Comparison of ENCODE assay signal across 14 cellular contexts in the genomic region with DNA sequence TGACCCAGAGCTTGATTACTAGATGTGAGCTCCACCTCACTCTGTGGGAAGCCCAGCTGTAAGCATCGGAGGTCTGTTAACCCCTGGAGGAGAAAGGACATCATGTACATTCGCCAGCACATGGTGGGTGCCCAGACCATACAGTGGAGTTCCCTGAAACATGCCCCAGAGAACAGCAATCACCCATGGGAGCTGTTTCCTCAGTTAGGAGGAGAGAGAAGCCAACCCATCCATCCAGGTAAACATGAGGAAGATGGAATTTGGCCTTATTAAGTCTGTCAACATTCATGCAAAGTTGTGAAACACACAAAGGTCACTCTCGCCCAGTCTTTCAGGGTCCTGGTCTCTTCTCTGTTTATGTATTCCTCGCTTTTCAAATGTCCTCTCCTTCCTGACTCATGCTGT.
A peak's percentile ranks its signal among the peaks of the same experiment; 100 is the strongest.
DNase-seq lines count a peak whose midpoint lies in the region; ATAC-seq and TF ChIP-seq lines count a peak whose summit lies in the region.
"Had no signal": no experiment of that assay in that cellular context is flagged by ENCODE, and none has a peak within 500 bp of the region (broad histone marks: within the 10 kb centered on the region; RNA-seq: fewer than 3 reads in every experiment).

No MANE protein-coding gene starts in this region.

- H3K4me2 ChIP-seq in Karpas-422 (ENCODE audit: low read depth, low read length, poor library complexity, severe bottlenecking) = no peak overlapping the region
- H3K4me2 ChIP-seq in neuronal stem cell (ENCODE audit: insufficient read depth, low read length, poor library complexity, severe bottlenecking) = no peak overlapping the region
- H3K4me2 ChIP-seq: A549 had no signal

- no peak overlapping the region for H2BK120ac ChIP-seq in neuronal stem cell (ENCODE audit: low read depth, low read length)

- H4K91ac ChIP-seq in neuronal stem cell (ENCODE audit: low read depth, low read length, poor library complexity) = no peak overlapping the region

- H3K79me1 ChIP-seq in neuronal stem cell (ENCODE audit: low read depth, low read length) = no peaks in the 10 kb centered on the region

- no peak overlapping the region for H3K14ac ChIP-seq in neuronal stem cell (ENCODE audit: low read length)

- H3K36me3 ChIP-seq in Karpas-422 (ENCODE audit: insufficient read depth, low read length) (no peaks in the 10 kb centered on the region), neuronal stem cell (replicated peaks in 1 of 2; ENCODE audit: control insufficient read depth in 2 of 2, insufficient read depth in 2 of 2, low read length in 2 of 2) (no peaks in the 10 kb centered on the region)
- H3K36me3 ChIP-seq: BE2C, HAP-1 had no signal

- no peak overlapping the region for H3K4ac ChIP-seq in neuronal stem cell (ENCODE audit: low read length)

- no peaks in the 10 kb centered on the region for H3K79me2 ChIP-seq in Karpas-422 (ENCODE audit: low read length)

- H3K4me1 ChIP-seq in Karpas-422 (ENCODE audit: low read length) (no peaks in the 10 kb centered on the region), neuronal stem cell (ENCODE audit: control insufficient read depth in 2 of 2, insufficient read depth in 1 of 2, low read depth in 1 of 2, low read length in 2 of 2) (peaks cover 0 to 4% of the 10 kb centered on the region in 2 donors)
- H3K4me1 ChIP-seq: A549, BE2C, HAP-1 had no signal

- H3K27me3 ChIP-seq in Karpas-422 (ENCODE audit: low read length) (no peaks in the 10 kb centered on the region), neuronal stem cell (ENCODE audit: control insufficient read depth in 3 of 3, insufficient read depth in 3 of 3, low read depth in 1 of 3, low read length in 3 of 3) (no peaks in the 10 kb centered on the region)
- H3K27me3 ChIP-seq: BE2C had no signal

- no peak overlapping the region for H3K9ac ChIP-seq in Karpas-422 (ENCODE audit: low read length)
- H3K9ac ChIP-seq in neuronal stem cell (ENCODE audit: low read depth, low read length, poor library complexity) = no peak overlapping the region

- H3K9me2 ChIP-seq in Karpas-422 (replicated peaks; ENCODE audit: insufficient read depth, low read length) = no peaks in the 10 kb centered on the region

- H3K27ac Mint-ChIP-seq in nephron (peak overlapping the region in 2 of 3 experiments; percentile 86 to 87), progenitor cell of endocrine pancreas (no peak overlapping the region)
- H3K27ac Mint-ChIP-seq: CD4-positive, alpha-beta memory T cell had no signal

- H3K4me1 Mint-ChIP-seq in nephron = peaks cover 27% of the 10 kb centered on the region
- H3K4me1 Mint-ChIP-seq in progenitor cell of endocrine pancreas (ENCODE audit: low read depth) = peaks cover 1% of the 10 kb centered on the region
- H3K4me1 Mint-ChIP-seq: CD4-positive, alpha-beta memory T cell had no signal

- no peak overlapping the region for H3K23ac ChIP-seq in neuronal stem cell (ENCODE audit: low read depth, low read length, poor library complexity)

- TF ChIP-seq CTCF in nephron (IDR thresholded peaks at IDR 0.05; ENCODE audit: unreplicated experiment in 3 of 3) (no peak), progenitor cell of endocrine pancreas (IDR thresholded peaks at IDR 0.05; ENCODE audit: unreplicated experiment) (no peak)

- H2BK12ac ChIP-seq in neuronal stem cell (ENCODE audit: low read length) = no peak overlapping the region

- peak; percentile 80 for ATAC-seq in left lobe of liver
- ATAC-seq: A549 had no signal

- no peak overlapping the region for H2BK15ac ChIP-seq in neuronal stem cell (ENCODE audit: low read length)

- H3K18ac ChIP-seq in neuronal stem cell (ENCODE audit: low read length) = no peak overlapping the region

- H2AFZ ChIP-seq in Karpas-422 (ENCODE audit: low read length) = no peak overlapping the region
- H2AFZ ChIP-seq in neuronal stem cell (ENCODE audit: low read length) = no peak overlapping the region

- peak; percentile 24 for DNase-seq in Karpas-422
- DNase-seq in left lobe of liver (ENCODE audit: low spot score) = peak; percentile 73
- no peak for DNase-seq in neuronal stem cell (ENCODE audit: low spot score)
- no peak for DNase-seq in NCI-H345 (lab: John Stamatoyannopoulos, UW)
- DNase-seq in progenitor cell of endocrine pancreas (ENCODE audit: low spot score, unreplicated experiment) = no peak
- DNase-seq: BE2C; CD4-positive, alpha-beta memory T cell; DMS153; DMS79 treated with DMSO at 0.1 percent for 48 hours; EL had no signal

- no peak overlapping the region for H2AK5ac ChIP-seq in neuronal stem cell (ENCODE audit: low read depth, low read length)

- no peak overlapping the region for H4K8ac ChIP-seq in neuronal stem cell (ENCODE audit: low read depth, low read length)

- no peaks in the 10 kb centered on the region for H4K20me1 ChIP-seq in Karpas-422 (ENCODE audit: insufficient read depth, low read depth, low read length)

- no peaks in the 10 kb centered on the region for H3K9me3 ChIP-seq in Karpas-422 (ENCODE audit: low read length)
- no peaks in the 10 kb centered on the region for H3K9me3 ChIP-seq in neuronal stem cell (replicated peaks in 1 of 2; ENCODE audit: control insufficient read depth in 2 of 2, insufficient read depth in 1 of 2, low read depth in 1 of 2, low read length in 2 of 2)
- H3K9me3 ChIP-seq: A549, BE2C, HAP-1 had no signal

- no peak overlapping the region for H3K4me3 ChIP-seq in Karpas-422 (ENCODE audit: low read length)
- no peak overlapping the region for H3K4me3 ChIP-seq in neuronal stem cell (ENCODE audit: low read length in 2 of 2)
- H3K4me3 ChIP-seq: A549, HAP-1 had no signal

- H2BK5ac ChIP-seq in neuronal stem cell (ENCODE audit: low read length) = no peak overlapping the region

- H3K36me3 Mint-ChIP-seq in nephron (ENCODE audit: low read depth) = no peaks in the 10 kb centered on the region
- H3K36me3 Mint-ChIP-seq in progenitor cell of endocrine pancreas (ENCODE audit: insufficient read depth) = no peaks in the 10 kb centered on the region
- H3K36me3 Mint-ChIP-seq: CD4-positive, alpha-beta memory T cell had no signal

- no CpG with 5 or more reads among the region's 4 CpGs for WGBS in neuronal stem cell (ENCODE audit: extremely low coverage in 2 of 2, insufficient read length in 2 of 2, insufficient replicate concordance in 1 of 2), 2 donors

- no peaks in the 10 kb centered on the region for H3K27me3 Mint-ChIP-seq in nephron (ENCODE audit: low read depth)
- no peaks in the 10 kb centered on the region for H3K27me3 Mint-ChIP-seq in progenitor cell of endocrine pancreas

- no peak overlapping the region for H3K4me3 Mint-ChIP-seq in nephron
- H3K4me3 Mint-ChIP-seq in progenitor cell of endocrine pancreas (ENCODE audit: low read depth) = no peak overlapping the region
- H3K4me3 Mint-ChIP-seq: CD4-positive, alpha-beta memory T cell had no signal

- H3K9me3 Mint-ChIP-seq in nephron (no peaks in the 10 kb centered on the region), progenitor cell of endocrine pancreas (ENCODE audit: low read depth) (no peaks in the 10 kb centered on the region)
- H3K9me3 Mint-ChIP-seq: CD4-positive, alpha-beta memory T cell had no signal

- no peak overlapping the region for H3K27ac ChIP-seq in Karpas-422 (ENCODE audit: low read length)
- H3K27ac ChIP-seq in neuronal stem cell (replicated peaks; ENCODE audit: low read length) = no peak overlapping the region
- H3K27ac ChIP-seq: A549, C4-2B had no signal

Comparison
In these comparisons a context has a peak if more than half of its experiments do, and no peak if none do; other contexts are left out.
1. DNase-seq: peak in Karpas-422 (single experiment) and left lobe of liver (single experiment); none in neuronal stem cell (single experiment), NCI-H345 (single experiment) and progenitor cell of endocrine pancreas (single experiment).